Comparison of ENCODE assay signal across 8 cellular contexts in the genomic region with DNA sequence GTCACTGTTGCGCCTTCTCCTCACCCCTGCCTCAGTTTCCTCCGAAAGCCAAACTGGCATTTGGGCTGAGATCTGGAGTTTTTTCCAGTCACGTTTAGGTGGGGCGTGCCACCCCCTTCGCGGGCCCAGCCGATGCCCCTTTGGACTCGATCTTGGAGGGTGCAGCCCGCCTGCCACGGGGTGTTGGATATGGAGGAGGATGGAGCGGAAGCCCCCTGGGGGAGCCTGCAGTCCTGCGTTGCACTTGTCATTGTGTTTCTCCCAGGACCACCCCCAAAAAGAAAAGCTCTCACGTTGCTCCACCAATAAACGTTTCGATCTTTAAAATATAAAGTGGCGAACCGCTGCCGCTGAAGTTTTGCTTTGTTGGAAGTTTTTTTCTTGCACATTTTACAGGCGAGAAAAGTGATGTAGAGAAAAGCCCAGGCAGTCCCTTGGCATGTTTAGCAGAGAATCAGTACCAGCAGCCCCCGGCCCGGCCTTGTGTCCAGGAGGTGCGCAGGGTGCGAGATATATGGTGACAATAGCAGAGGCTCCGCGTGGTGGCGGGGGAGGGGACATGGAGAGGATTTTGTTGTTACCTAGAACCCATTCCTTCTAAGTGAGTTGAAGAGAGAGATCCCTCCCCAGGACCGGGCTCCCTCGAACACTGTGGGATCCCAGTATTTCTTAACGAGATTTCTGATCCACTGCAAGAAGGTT. TPM values are rescaled to one million over a fixed set of nuclear protein-coding genes. Genes with fewer than 3 reads are reported as not detected.
A peak's percentile ranks its signal among the peaks of the same experiment; 100 is the strongest.
DNase-seq lines count a peak whose midpoint lies in the region; ATAC-seq and TF ChIP-seq lines count a peak whose summit lies in the region.

No MANE protein-coding gene starts in this region.

- peaks cover 3% of the 10 kb centered on the region for H3K36me3 ChIP-seq in A673 (ENCODE audit: insufficient read depth, low read length, poor library complexity, severe bottlenecking)
- H3K36me3 ChIP-seq in HUES64 (ENCODE audit: insufficient read depth, low read length) = no peaks in the 10 kb centered on the region
- H3K36me3 ChIP-seq in iPS-18a (ENCODE audit: control insufficient read depth, low read depth, low read length) = no peaks in the 10 kb centered on the region
- H3K36me3 ChIP-seq in Karpas-422 (ENCODE audit: insufficient read depth, low read length) = no peaks in the 10 kb centered on the region

- H3K4me3 Mint-ChIP-seq in stimulated activated memory B cell treated with anti-CD40 and anti-IgM and Interleukin-4, amounts not matched to agents 10 μg/mL and 1 μg/mL and 100 μg/mL, for 72 hours = peak overlapping the region; percentile 78

- intact Hi-C loops in A673 (cut with micrococcal nuclease; ENCODE audit: unreplicated experiment) = loop anchor here (2.0 to 10.0 kb wide), 2 partner anchors 72 to 116 kb away; no protein-coding TSS in a partner anchor

- peak overlapping the region; percentile 91 for H3K9ac ChIP-seq in HUES64 (ENCODE audit: low read depth, low read length)
- peak overlapping the region; percentile 75 for H3K9ac ChIP-seq in iPS-18a (ENCODE audit: low read length)
- H3K9ac ChIP-seq in Karpas-422 (ENCODE audit: low read length) = no peak overlapping the region

- TSS peak; percentile 37 for BruUV-seq in A673 (replicated peaks; lab: Mats Ljungman, UMichigan)

- no peak for ATAC-seq in stimulated activated memory B cell treated with anti-CD40 and anti-IgM and Interleukin-4, amounts not matched to agents 10 μg/mL and 1 μg/mL and 100 μg/mL, for 72 hours

- H3K27me3 Mint-ChIP-seq in stimulated activated memory B cell treated with anti-CD40 and anti-IgM and Interleukin-4, amounts not matched to agents 10 μg/mL and 1 μg/mL and 100 μg/mL, for 72 hours = peaks cover 69% of the 10 kb centered on the region

- CTCF ChIA-PET in A673 (lab: Charles Lee) = no interaction called here

- POLR2A ChIA-PET in A673 (lab: Charles Lee; ENCODE audit: low non-redundant PET) = interaction anchor here (0.6 kb wide), 1 partner anchor 19 kb away, joined by 3 read pairs; no protein-coding TSS in a partner anchor

- 2% methylated on average over 29 of the region's 29 CpGs for WGBS in HUES64

- TF ChIP-seq CTCF in A673 (conservative IDR thresholded peaks at IDR 0.05; ENCODE audit: low read depth, low read length) = no peak

- H3K9me3 Mint-ChIP-seq in stimulated activated memory B cell treated with anti-CD40 and anti-IgM and Interleukin-4, amounts not matched to agents 10 μg/mL and 1 μg/mL and 100 μg/mL, for 72 hours = peaks cover 3% of the 10 kb centered on the region

- H3K4me3 ChIP-seq in A673 (ENCODE audit: low read depth, low read length, poor library complexity, severe bottlenecking) = peak overlapping the region; percentile 70
- peak overlapping the region; percentile 80 for H3K4me3 ChIP-seq in HUES64 (ENCODE audit: low read length)
- H3K4me3 ChIP-seq in iPS-18a (ENCODE audit: low read length) = peak overlapping the region; percentile 93
- no peak overlapping the region for H3K4me3 ChIP-seq in Karpas-422 (ENCODE audit: low read length)

- H3K27me3 ChIP-seq in A673 (replicated peaks; ENCODE audit: insufficient read depth, low read depth, low read length, poor library complexity) (no peaks in the 10 kb centered on the region), HUES64 (ENCODE audit: insufficient read depth, low read length) (peaks cover 26% of the 10 kb centered on the region), iPS-18a (ENCODE audit: control insufficient read depth, insufficient read depth, low read length) (peaks cover 32% of the 10 kb centered on the region), Karpas-422 (ENCODE audit: low read length) (no peaks in the 10 kb centered on the region)

- peaks cover 43% of the 10 kb centered on the region for H3K4me1 Mint-ChIP-seq in stimulated activated memory B cell treated with anti-CD40 and anti-IgM and Interleukin-4, amounts not matched to agents 10 μg/mL and 1 μg/mL and 100 μg/mL, for 72 hours

- H3K27ac ChIP-seq in A673 (ENCODE audit: low read depth, low read length, poor library complexity, severe bottlenecking) (peak overlapping the region; percentile 90), HUES64 (ENCODE audit: low read depth, low read length) (no peak overlapping the region), iPS-18a (ENCODE audit: low read length) (no peak overlapping the region), Karpas-422 (ENCODE audit: low read length) (no peak overlapping the region)

- H2AFZ ChIP-seq in Karpas-422 (ENCODE audit: low read length) = no peak overlapping the region

- H3K9me2 ChIP-seq in Karpas-422 (replicated peaks; ENCODE audit: insufficient read depth, low read length) = no peaks in the 10 kb centered on the region

- no peaks in the 10 kb centered on the region for H4K20me1 ChIP-seq in Karpas-422 (ENCODE audit: insufficient read depth, low read depth, low read length)

- H3K9me3 ChIP-seq in A673 (ENCODE audit: low read depth, low read length, poor library complexity, severe bottlenecking) (no peaks in the 10 kb centered on the region), HUES64 (ENCODE audit: insufficient read depth, low read depth, low read length) (no peaks in the 10 kb centered on the region), iPS-18a (ENCODE audit: control insufficient read depth, low read depth, low read length) (no peaks in the 10 kb centered on the region), Karpas-422 (ENCODE audit: low read length) (no peaks in the 10 kb centered on the region)

- H3K4me1 ChIP-seq in A673 (ENCODE audit: insufficient read depth, low read length, poor library complexity, severe bottlenecking) (peaks cover 26% of the 10 kb centered on the region), HUES64 (ENCODE audit: insufficient read depth, low read length) (peaks cover 16% of the 10 kb centered on the region; the same call in 1 of the 2 replicates), iPS-18a (ENCODE audit: control insufficient read depth, low read depth, low read length) (peaks cover 10% of the 10 kb centered on the region), Karpas-422 (ENCODE audit: low read length) (no peaks in the 10 kb centered on the region)

- no peak overlapping the region for H3K27ac Mint-ChIP-seq in stimulated activated memory B cell treated with anti-CD40 and anti-IgM and Interleukin-4, amounts not matched to agents 10 μg/mL and 1 μg/mL and 100 μg/mL, for 72 hours

- H3K36me3 Mint-ChIP-seq in stimulated activated memory B cell treated with anti-CD40 and anti-IgM and Interleukin-4, amounts not matched to agents 10 μg/mL and 1 μg/mL and 100 μg/mL, for 72 hours = no peaks in the 10 kb centered on the region

- H3K4me2 ChIP-seq in Karpas-422 (ENCODE audit: low read depth, low read length, poor library complexity, severe bottlenecking) = no peak overlapping the region

- DNase-seq in A673 (ENCODE audit: low spot score) (peak; percentile 67), activated gamma-delta T cell treated with Interleukin-2 at 50 U/mL for 16 hours (peak; percentile 7), NCI-H2029 (lab: John Stamatoyannopoulos, UW) (no peak), pons (ENCODE audit: low spot score) (no peak), Karpas-422 (no peak)

- H3K79me2 ChIP-seq in Karpas-422 (ENCODE audit: low read length) = no peaks in the 10 kb centered on the region

RNA-seq across cellular contexts. Expression of gene F2R, which starts 0.7 kb away (rescaled TPM):
- total RNA-seq in A673 (2021) = 83.3 and 92.1 TPM in 2 replicates
- 25.3 TPM for polyA plus RNA-seq in HUES64 (2013, experiment 1 of 2)
- 30.1 TPM for polyA plus RNA-seq in HUES64 (2013, experiment 2 of 2)
- not detected in 2 replicates for total RNA-seq in Karpas-422 (2014; rRNA removed; shearing (Covaris generic); ENCODE audit: low replicate concordance)

Comparison
In these comparisons a context has a peak if more than half of its experiments do, and no peak if none do; other contexts are left out.
1. DNase-seq: peak in A673 (single experiment) and activated gamma-delta T cell treated with Interleukin-2 at 50 U/mL for 16 hours (single experiment); none in NCI-H2029 (single experiment), pons (single experiment) and Karpas-422 (single experiment).
2. RNA of gene F2R, which starts 0.7 kb away (total RNA-seq): 83.3 to 92.1 TPM in A673; not detected in Karpas-422; every median in the first group is over 10 times any median in the second.